12 cellular contexts compared by ENCODE assay signal in genomic region chr11:33633251-33634003, GRCh38.
DNase-seq lines count a peak whose midpoint lies in the region; ATAC-seq, FAIRE-seq and TF ChIP-seq lines count a peak whose summit lies in the region.
"Had no signal": no experiment of that assay in that cellular context is flagged by ENCODE, and none has a peak within 500 bp of the region (broad histone marks: within the 10 kb centered on the region; RNA-seq: fewer than 3 reads in every experiment).

No MANE protein-coding gene starts in this region.

- no peak overlapping the region for H3K4me3 ChIP-seq in SJSA1
- no peak overlapping the region for H3K4me3 ChIP-seq in Peyer's patch
- H3K4me3 ChIP-seq in prostate gland: no peak overlapping the region

- H3K36me3 ChIP-seq in SJSA1 (no peaks in the 10 kb centered on the region), Peyer's patch (no peaks in the 10 kb centered on the region), prostate gland (no peaks in the 10 kb centered on the region)

- peak; percentile 95 for DNase-seq in Caki2 (ENCODE audit: low read depth)
- peak; percentile 97 for DNase-seq in M059J (ENCODE audit: low read depth)
- DNase-seq in SJSA1 (ENCODE audit: low read depth in 1 of 2, low spot score in 2 of 2): peak; percentile 51 to 52
- peak in 31 of 42 donors; percentile 9 to 80 (median 41) for DNase-seq in head of caudate nucleus
- DNase-seq in Peyer's patch: no peak
- no peak for DNase-seq in prostate gland (ENCODE audit: low spot score)
- DNase-seq in GM12891 (ENCODE audit: insufficient read length, low spot score): no peak
- DNase-seq: activated naive CD4-positive, alpha-beta T cell treated with anti-CD3 and anti-CD28 coated beads, Interleukin-2, amount 10 ng/mL, durations not matched to agents 7 days and 5 days; stimulated activated naive CD8-positive, alpha-beta T cell treated with anti-CD3 and anti-CD28 coated beads, Interleukin-15, amount 100 ng/mL, for 72 hours had no signal

- ATAC-seq in HG02678 (IDR thresholded peaks at IDR 0.05; ENCODE audit: unreplicated experiment): no peak
- ATAC-seq: stimulated activated naive CD8-positive, alpha-beta T cell treated with anti-CD3 and anti-CD28 coated beads, Interleukin-15, amount 100 ng/mL, for 72 hours had no signal

- H3K9me3 ChIP-seq in SJSA1 (replicated peaks) (no peaks in the 10 kb centered on the region), Peyer's patch (no peaks in the 10 kb centered on the region), prostate gland (no peaks in the 10 kb centered on the region)

- TF ChIP-seq POLR2A in Peyer's patch (IDR thresholded peaks at IDR 0.05) (no peak), prostate gland (IDR thresholded peaks at IDR 0.05) (no peak), GM12891 (IDR thresholded peaks at IDR 0.05; ENCODE audit: low read depth, low read length) (no peak)

- no peak for FAIRE-seq in GM12891 (lab: Jason Lieb, UNC)
- FAIRE-seq: D721Med had no signal

- intact Hi-C loops in head of caudate nucleus (cut with DNase I): no loop called here
- intact Hi-C loops in prostate gland (cut with DNase I): no loop called here

- H3K27ac ChIP-seq in SJSA1 (peak overlapping the region; percentile 40), Peyer's patch (no peak overlapping the region), prostate gland (no peak overlapping the region)
- H3K27ac ChIP-seq: HL-60 had no signal

- TF ChIP-seq CTCF in Peyer's patch (IDR thresholded peaks at IDR 0.05) (no peak), prostate gland (IDR thresholded peaks at IDR 0.05) (no peak)

- in situ Hi-C loops in Caki2 (cut with HindIII; ENCODE audit: low pct_unique_long_range_greater_than_20kb, low sequenced_read_pairs): no loop called here

- peaks cover 23% of the 10 kb centered on the region for H3K4me1 ChIP-seq in SJSA1 (replicated peaks)
- H3K4me1 ChIP-seq in Peyer's patch: no peaks in the 10 kb centered on the region
- no peaks in the 10 kb centered on the region for H3K4me1 ChIP-seq in prostate gland (replicated peaks)

- 67% methylated on average over 15 of the region's 15 CpGs for WGBS in prostate gland

- H3K27me3 ChIP-seq in SJSA1 (replicated peaks) (no peaks in the 10 kb centered on the region), Peyer's patch (no peaks in the 10 kb centered on the region), prostate gland (replicated peaks; ENCODE audit: insufficient read depth) (no peaks in the 10 kb centered on the region)

TF ChIP-seq in GM12891, 5 proteins besides CTCF, POLR2A, EP300 and RAD21:
- no peak for TF ChIP-seq POLR2AphosphoS5 (IDR thresholded peaks at IDR 0.05; ENCODE audit: low read depth, low read length)
- no peak for TF ChIP-seq PAX5 (IDR thresholded peaks at IDR 0.05; ENCODE audit: insufficient read depth, low read length, severe bottlenecking)
- no peak for TF ChIP-seq SPI1 (IDR thresholded peaks at IDR 0.05; ENCODE audit: low read depth, low read length)
- TF ChIP-seq POU2F2 (IDR thresholded peaks at IDR 0.05; ENCODE audit: low read depth, low read length): no peak
- no peak for TF ChIP-seq TAF1 (IDR thresholded peaks at IDR 0.05; ENCODE audit: low read depth, low read length)

Comparison
In these comparisons a context has a peak if more than half of its experiments do, and no peak if none do; other contexts are left out.
1. DNase-seq: peak in Caki2 (single experiment), M059J (single experiment), SJSA1 (2 of 2) and head of caudate nucleus (31 of 42); none in Peyer's patch (0 of 3), prostate gland (single experiment) and GM12891 (single experiment).